Comparison of ENCODE assay signal across 22 cellular contexts in genomic region chr11:108944486-108945178, GRCh38.
DNase-seq lines count a peak whose midpoint lies in the region; ATAC-seq and TF ChIP-seq lines count a peak whose summit lies in the region.
"Had no signal": no experiment of that assay in that cellular context is flagged by ENCODE, and none has a peak within 500 bp of the region (broad histone marks: within the 10 kb centered on the region; RNA-seq: fewer than 3 reads in every experiment).

No MANE protein-coding gene starts in this region.

- no peak overlapping the region for H3K4me3 Mint-ChIP-seq in activated CD4-positive, alpha-beta memory T cell treated with anti-CD3 and anti-CD28 coated beads for 36 hours

- peak overlapping the region; percentile 39 for H2AFZ ChIP-seq in MM.1S (ENCODE audit: low read length)

- H3K9me3 Mint-ChIP-seq in activated CD4-positive, alpha-beta memory T cell treated with anti-CD3 and anti-CD28 coated beads for 36 hours, result peaks cover 7% of the 10 kb centered on the region

- intact Hi-C loops in activated CD4-positive, alpha-beta memory T cell treated with anti-CD3 and anti-CD28 coated beads for 36 hours (cut with micrococcal nuclease), result no loop called here

- peak overlapping the region; percentile 72 for H3K4me2 ChIP-seq in MM.1S (ENCODE audit: low read depth, low read length)

- CTCF ChIA-PET in activated CD4-positive, alpha-beta memory T cell treated with anti-CD3 and anti-CD28 coated beads for 36 hours (lab: Charles Lee), result no interaction called here

- no peaks in the 10 kb centered on the region for H3K27me3 ChIP-seq in MM.1S (replicated peaks; ENCODE audit: insufficient read depth, low read length)

- H3K27ac ChIP-seq in MM.1S (ENCODE audit: low read length), result peak overlapping the region; percentile 97
- H3K27ac ChIP-seq: HL-60, SK-N-MC had no signal

- POLR2A ChIA-PET in activated CD4-positive, alpha-beta memory T cell treated with anti-CD3 and anti-CD28 coated beads for 36 hours (lab: Charles Lee), result no interaction called here

- peaks cover 6% of the 10 kb centered on the region for H3K4me1 Mint-ChIP-seq in activated CD4-positive, alpha-beta memory T cell treated with anti-CD3 and anti-CD28 coated beads for 36 hours (ENCODE audit: low read depth)

- peak; percentile 54 for ATAC-seq in GM21723 (IDR thresholded peaks at IDR 0.05; ENCODE audit: unreplicated experiment)
- no peak for ATAC-seq in left lobe of liver
- ATAC-seq: PC-3 had no signal

- no peaks in the 10 kb centered on the region for H3K9me3 ChIP-seq in MM.1S (replicated peaks; ENCODE audit: insufficient read depth, low read length)

- peaks cover 22% of the 10 kb centered on the region for H3F3A ChIP-seq in MM.1S (ENCODE audit: insufficient read depth, low read length)

- H4K20me1 ChIP-seq in MM.1S (ENCODE audit: insufficient read depth, low read length), result no peaks in the 10 kb centered on the region

- H3K36me3 ChIP-seq in MM.1S (replicated peaks; ENCODE audit: insufficient read depth, low read length), result no peaks in the 10 kb centered on the region

- H3K9me2 ChIP-seq in MM.1S (replicated peaks; ENCODE audit: insufficient read depth, low read length), result no peaks in the 10 kb centered on the region

- no peak overlapping the region for H3K27ac Mint-ChIP-seq in activated CD4-positive, alpha-beta memory T cell treated with anti-CD3 and anti-CD28 coated beads for 36 hours

- peak overlapping the region; percentile 25 for H3K4me3 ChIP-seq in MM.1S (ENCODE audit: low read length)
- H3K4me3 ChIP-seq: SK-N-MC had no signal

- peak overlapping the region; percentile 60 for H3K9ac ChIP-seq in MM.1S (ENCODE audit: low read length)

- no peaks in the 10 kb centered on the region for H3K27me3 Mint-ChIP-seq in activated CD4-positive, alpha-beta memory T cell treated with anti-CD3 and anti-CD28 coated beads for 36 hours
- H3K27me3 Mint-ChIP-seq: CD8-positive, alpha-beta memory T cell had no signal

- DNase-seq in NCI-H2171 treated with DMSO at 0.1 percent for 48 hours (lab: John Stamatoyannopoulos, UW) (peak; percentile 14), NCI-H2171 (lab: John Stamatoyannopoulos, UW) (no peak), MM.1S (peak; percentile 83), left kidney (ENCODE audit: low read depth, low spot score) (peak; percentile 13), NCI-H1092 (lab: John Stamatoyannopoulos, UW) (no peak), left lobe of liver (ENCODE audit: low spot score) (no peak)
- no peak for DNase-seq in activated CD4-positive, alpha-beta memory T cell treated with anti-CD3 and anti-CD28 coated beads for 36 hours
- DNase-seq: AML-193; C1 segment of cervical spinal cord; Calu3; CD8-positive, alpha-beta memory T cell; DMS153; KG1; NCI-H1436 treated with DMSO at 0.1 percent for 48 hours; NCI-H1930; NCI-H524 treated with DMSO at 0.1 percent for 48 hours; SHP77 treated with DMSO at 0.1 percent for 48 hours; SW 1271 had no signal

- TF ChIP-seq CTCF in MM.1S (IDR thresholded peaks at IDR 0.05; ENCODE audit: low read length), result no peak

- H3K36me3 Mint-ChIP-seq in activated CD4-positive, alpha-beta memory T cell treated with anti-CD3 and anti-CD28 coated beads for 36 hours, result peaks cover 45% of the 10 kb centered on the region

- H3K79me2 ChIP-seq in MM.1S (ENCODE audit: low read length), result no peaks in the 10 kb centered on the region

- H3K4me1 ChIP-seq in MM.1S (ENCODE audit: low read length), result peaks cover 33% of the 10 kb centered on the region

Comparison
In these comparisons a context has a peak if more than half of its experiments do, and no peak if none do; other contexts are left out.
1. DNase-seq: peak in NCI-H2171 treated with DMSO at 0.1 percent for 48 hours (single experiment), MM.1S (single experiment) and left kidney (single experiment); none in NCI-H2171 (single experiment), NCI-H1092 (single experiment), left lobe of liver (single experiment) and activated CD4-positive, alpha-beta memory T cell treated with anti-CD3 and anti-CD28 coated beads for 36 hours (single experiment).